In the genomic region with DNA sequence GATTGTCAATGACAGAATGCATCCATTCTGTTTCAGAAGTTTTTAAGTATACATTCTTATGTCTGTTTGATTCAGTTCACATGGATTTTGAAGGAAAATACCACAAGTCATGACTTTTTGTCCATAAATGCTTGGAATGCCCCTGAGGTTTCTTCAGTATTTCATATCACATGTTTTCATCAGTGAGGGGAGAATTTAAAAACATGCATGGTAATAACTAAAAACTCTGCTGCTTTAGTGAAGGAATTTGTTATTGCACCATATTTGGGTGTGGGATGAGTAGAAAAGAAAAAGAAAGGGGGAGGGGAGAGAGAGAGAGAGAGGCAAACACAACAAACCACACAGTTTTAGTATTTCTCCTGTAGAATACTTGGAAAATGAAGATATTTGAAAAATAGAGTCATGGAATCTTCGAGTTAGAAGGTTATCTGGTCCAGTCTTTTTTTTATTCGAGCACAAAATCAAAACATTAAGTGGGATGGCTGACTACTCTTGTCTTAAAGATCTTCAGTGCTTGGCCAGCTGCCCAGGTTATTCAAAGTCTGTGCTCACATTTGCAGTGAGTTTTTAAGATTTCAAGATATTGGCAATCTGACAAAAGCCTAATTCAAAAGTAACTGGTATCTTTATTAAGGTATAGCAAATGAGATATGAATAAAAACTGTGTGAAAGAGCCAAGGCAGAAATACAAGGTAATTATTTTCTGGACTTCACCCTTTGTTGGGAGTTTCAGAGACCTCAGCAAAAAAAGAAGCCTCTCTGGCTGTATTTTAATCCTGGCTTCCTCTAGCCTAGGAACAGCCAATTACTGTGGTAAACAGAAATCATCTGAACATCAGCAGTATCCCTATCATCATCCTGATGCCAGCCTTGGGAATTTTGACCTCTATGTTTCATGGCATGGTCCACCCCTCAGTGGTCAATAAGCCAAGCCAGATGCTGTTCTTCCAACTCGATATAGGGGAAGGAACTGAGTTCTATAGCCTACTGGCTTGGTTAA, we compare ENCODE assay signal across 8 cellular contexts.
DNase-seq lines count a peak whose midpoint lies in the region; ATAC-seq and TF ChIP-seq lines count a peak whose summit lies in the region.

No MANE protein-coding gene starts in this region.

- ATAC-seq in Panc1 (no peak), HG02571 (IDR thresholded peaks at IDR 0.05; ENCODE audit: unreplicated experiment) (no peak), right lobe of liver (no peak)
- ATAC-seq in activated T-helper 17 cell treated with anti-CD3 and anti-CD28 coated beads, Interleukin-2, amount 50 U/mL, for 72 hours (replicated peaks): no peak

- H3K4me1 ChIP-seq in Panc1 (ENCODE audit: control insufficient read depth, insufficient read depth, low read length): no peaks in the 10 kb centered on the region
- H3K4me1 ChIP-seq in fibroblast of lung (ENCODE audit: control insufficient read depth, extremely low read depth, insufficient read depth, low read length): peaks cover 9% of the 10 kb centered on the region
- no peaks in the 10 kb centered on the region for H3K4me1 ChIP-seq in prostate gland (replicated peaks)
- H3K4me1 ChIP-seq in right lobe of liver: no peaks in the 10 kb centered on the region

- CTCF ChIA-PET in Panc1 (lab: Charles Lee): no interaction called here

- no TSS peak for BruUV-seq in Panc1 (replicated peaks; lab: Mats Ljungman, UMichigan)

- no peaks in the 10 kb centered on the region for H3K36me3 ChIP-seq in Panc1 (ENCODE audit: control insufficient read depth, insufficient read depth, low read length)
- no peaks in the 10 kb centered on the region for H3K36me3 ChIP-seq in fibroblast of lung (ENCODE audit: control insufficient read depth, insufficient read depth, low read length)
- H3K36me3 ChIP-seq in prostate gland: no peaks in the 10 kb centered on the region
- H3K36me3 ChIP-seq in right lobe of liver: no peaks in the 10 kb centered on the region

- no peak overlapping the region for H3K4me3 ChIP-seq in Panc1 (ENCODE audit: low read depth in 2 of 2, low read length in 2 of 2)
- H3K4me3 ChIP-seq in fibroblast of lung (replicated peaks in 1 of 4; ENCODE audit: control extremely low read depth in 1 of 4, insufficient read depth in 1 of 4, low read depth in 3 of 4, low read length in 4 of 4): peak overlapping the region in 1 of 4 experiments; percentile 15
- no peak overlapping the region for H3K4me3 ChIP-seq in prostate gland
- H3K4me3 ChIP-seq in right lobe of liver: no peak overlapping the region

- H3K9me3 Mint-ChIP-seq in activated T-helper 17 cell treated with anti-CD3 and anti-CD28 coated beads, Interleukin-2, amount 50 U/mL, for 72 hours: peaks cover 4% of the 10 kb centered on the region

- WGBS in prostate gland: 45% methylated on average over 3 of the region's 3 CpGs
- 61% methylated on average over 3 of the region's 3 CpGs for WGBS in right lobe of liver (ENCODE audit: insufficient coverage, low coverage, low lambda C conversion rate, missing lambda C conversion rate)

- H3K27me3 ChIP-seq in Panc1 (ENCODE audit: control insufficient read depth, insufficient read depth, low read length): no peaks in the 10 kb centered on the region
- H3K27me3 ChIP-seq in fibroblast of lung (ENCODE audit: control insufficient read depth, insufficient read depth, low read length): no peaks in the 10 kb centered on the region
- no peaks in the 10 kb centered on the region for H3K27me3 ChIP-seq in prostate gland (replicated peaks; ENCODE audit: insufficient read depth)
- H3K27me3 ChIP-seq in right lobe of liver: no peaks in the 10 kb centered on the region

- H3K4me1 Mint-ChIP-seq in activated T-helper 17 cell treated with anti-CD3 and anti-CD28 coated beads, Interleukin-2, amount 50 U/mL, for 72 hours: no peaks in the 10 kb centered on the region

- no peaks in the 10 kb centered on the region for H3K79me2 ChIP-seq in fibroblast of lung (ENCODE audit: control insufficient read depth, insufficient read depth, low read length)

- no peak for TF ChIP-seq POLR2A in prostate gland (IDR thresholded peaks at IDR 0.05)
- no peak for TF ChIP-seq POLR2A in right lobe of liver (IDR thresholded peaks at IDR 0.05)

- no peaks in the 10 kb centered on the region for H4K20me1 ChIP-seq in fibroblast of lung (ENCODE audit: control insufficient read depth, extremely low read depth, insufficient read depth, low read length)

- no peak overlapping the region for H2AFZ ChIP-seq in fibroblast of lung (ENCODE audit: low read length)

- H3K4me3 Mint-ChIP-seq in activated T-helper 17 cell treated with anti-CD3 and anti-CD28 coated beads, Interleukin-2, amount 50 U/mL, for 72 hours: no peak overlapping the region

- intact Hi-C loops in Panc1 (cut with micrococcal nuclease; ENCODE audit: unreplicated experiment) (no loop called here), prostate gland (cut with DNase I) (no loop called here), right lobe of liver (cut with DNase I) (no loop called here)

- H3K36me3 Mint-ChIP-seq in activated T-helper 17 cell treated with anti-CD3 and anti-CD28 coated beads, Interleukin-2, amount 50 U/mL, for 72 hours (ENCODE audit: low read depth): no peaks in the 10 kb centered on the region

- no peak overlapping the region for H3K9ac ChIP-seq in fibroblast of lung (ENCODE audit: insufficient read depth, low read length)

- H3K4me2 ChIP-seq in fibroblast of lung (ENCODE audit: extremely low read depth, insufficient read depth, low read length): no peak overlapping the region

- TF ChIP-seq CTCF in Panc1 (IDR thresholded peaks at IDR 0.05) (no peak), fibroblast of lung (conservative IDR thresholded peaks at IDR 0.05 in 1 of 2, IDR thresholded peaks at IDR 0.05 in 1 of 2; ENCODE audit: low read depth in 1 of 2, low read length in 2 of 2) (no peak), prostate gland (IDR thresholded peaks at IDR 0.05) (no peak), right lobe of liver (IDR thresholded peaks at IDR 0.05) (no peak)

- peak overlapping the region; percentile 64; the same call in 1 of the 2 replicates for H3K27ac ChIP-seq in Panc1 (ENCODE audit: low read length)
- H3K27ac ChIP-seq in fibroblast of lung (ENCODE audit: insufficient read depth, low read length): peak overlapping the region; percentile 50
- no peak overlapping the region for H3K27ac ChIP-seq in prostate gland
- no peak overlapping the region for H3K27ac ChIP-seq in right lobe of liver

- H3K9me3 ChIP-seq in Panc1 (ENCODE audit: control insufficient read depth, insufficient read depth, low read depth, low read length): no peaks in the 10 kb centered on the region
- no peaks in the 10 kb centered on the region for H3K9me3 ChIP-seq in fibroblast of lung (ENCODE audit: control insufficient read depth, insufficient read depth, low read depth, low read length)
- H3K9me3 ChIP-seq in prostate gland: no peaks in the 10 kb centered on the region
- H3K9me3 ChIP-seq in right lobe of liver: no peaks in the 10 kb centered on the region

- peaks cover 14% of the 10 kb centered on the region for H3K27me3 Mint-ChIP-seq in activated T-helper 17 cell treated with anti-CD3 and anti-CD28 coated beads, Interleukin-2, amount 50 U/mL, for 72 hours

- in situ Hi-C loops in Panc1 (cut with HindIII; ENCODE audit: low pct_unique_long_range_greater_than_20kb, low sequenced_read_pairs): no loop called here

- POLR2A ChIA-PET in Panc1 (lab: Charles Lee): no interaction called here

- DNase-seq in DMS 273 (lab: John Stamatoyannopoulos, UW; ENCODE audit: unreplicated experiment) (peak; percentile 77), Panc1 (ENCODE audit: low read depth, low spot score) (no peak), fibroblast of lung (ENCODE audit: low read depth in 2 of 2) (peak; percentile 98 to 99), prostate gland (ENCODE audit: low spot score) (peak; percentile 19), right lobe of liver (no peak)
- DNase-seq in stimulated activated CD8-positive, alpha-beta memory T cell treated with anti-CD3 and anti-CD28 coated beads, Interleukin-4, amount 100 ng/mL, for 48 hours: no peak

- no peak overlapping the region for H3K27ac Mint-ChIP-seq in activated T-helper 17 cell treated with anti-CD3 and anti-CD28 coated beads, Interleukin-2, amount 50 U/mL, for 72 hours

Comparison
In these comparisons a context has a peak if more than half of its experiments do, and no peak if none do; other contexts are left out.
1. DNase-seq: peak in DMS 273 (single experiment), fibroblast of lung (2 of 2) and prostate gland (single experiment); none in Panc1 (single experiment), stimulated activated CD8-positive, alpha-beta memory T cell treated with anti-CD3 and anti-CD28 coated beads, Interleukin-4, amount 100 ng/mL, for 48 hours (single experiment) and right lobe of liver (0 of 3).
2. H3K27ac ChIP-seq: peak in Panc1 (single experiment) and fibroblast of lung (single experiment); none in prostate gland (0 of 2) and right lobe of liver (0 of 3).